1 cellular context compared by ENCODE assay signal in genomic region chr22:22922092-22922953, GRCh38.
TF ChIP-seq lines count a peak whose summit lies in the region.

No MANE protein-coding gene starts in this region.

TF ChIP-seq in K562, 482 proteins besides CTCF, POLR2A, EP300 and RAD21:
- 0 out of 4 replicates have a peak, but pooled peaks of 1 of the 2 experiments have one; percentile 27 for TF ChIP-seq TBL1XR1 (IDR thresholded peaks at IDR 0.05; ENCODE audit: low read length in 2 of 2)
- TF ChIP-seq MCM7 (IDR thresholded peaks at IDR 0.05): peak in 1 of 2 experiments; percentile 36; a peak in 1 of 4 replicates
- peak; percentile 46; the same call in 1 of the 2 replicates for TF ChIP-seq MCM3 (IDR thresholded peaks at IDR 0.05)
- TF ChIP-seq RCOR1 (IDR thresholded peaks at IDR 0.05; ENCODE audit: borderline replicate concordance in 1 of 2, low read depth in 2 of 2, low read length in 2 of 2): 0 out of 4 replicates have a peak, but pooled peaks of 1 of the 2 experiments have one; percentile 3
- TF ChIP-seq HDAC8 (tag; IDR thresholded peaks at IDR 0.05): 0 out of 2 replicates have a peak, but pooled peaks have one; percentile 33
- TF ChIP-seq TAF15 (IDR thresholded peaks at IDR 0.05; ENCODE audit: low read depth, low read length): 0 out of 2 replicates have a peak, but pooled peaks have one; percentile 40
- TF ChIP-seq KLF1 (tag; IDR thresholded peaks at IDR 0.05): peak; percentile 54; the same call in 1 of the 2 replicates
